ENCODE assay signal across 11 cellular contexts in genomic region chr2:177171418-177171865, GRCh38. TPM values are rescaled to one million over a fixed set of nuclear protein-coding genes. Genes with fewer than 3 reads are reported as not detected.
DNase-seq lines count a peak whose midpoint lies in the region; ATAC-seq, FAIRE-seq and TF ChIP-seq lines count a peak whose summit lies in the region.
"Had no signal": no experiment of that assay in that cellular context is flagged by ENCODE, and none has a peak within 500 bp of the region (broad histone marks: within the 10 kb centered on the region; RNA-seq: fewer than 3 reads in every experiment).

No MANE protein-coding gene starts in this region.

- no peak overlapping the region for H3K4me2 ChIP-seq in osteoblast (ENCODE audit: insufficient read depth, low read length)

- H3K36me3 ChIP-seq in thoracic aorta: no peaks in the 10 kb centered on the region
- no peaks in the 10 kb centered on the region for H3K36me3 ChIP-seq in osteoblast (ENCODE audit: insufficient read depth, low read length)

- no peak overlapping the region for H2AFZ ChIP-seq in osteoblast (ENCODE audit: low read length)

- no peak for ATAC-seq in thoracic aorta (ENCODE audit: insufficient number of reproducible peaks, low FRiP score, low read depth)
- ATAC-seq: activated CD8-positive, alpha-beta T cell treated with anti-CD3 and anti-CD28 coated beads for 36 hours had no signal

- TF ChIP-seq CTCF in thoracic aorta (IDR thresholded peaks at IDR 0.05) (no peak), osteoblast (IDR thresholded peaks at IDR 0.05; ENCODE audit: extremely low read depth, low read depth, low read length) (no peak)

- no peaks in the 10 kb centered on the region for H3K79me2 ChIP-seq in osteoblast (ENCODE audit: insufficient read depth, low read length)

- DNase-seq in DMS 273 (lab: John Stamatoyannopoulos, UW; ENCODE audit: unreplicated experiment): peak; percentile 35
- DNase-seq in DMS 273 treated with DMSO at 0.1 percent for 48 hours (lab: John Stamatoyannopoulos, UW): no peak
- peak; percentile 22 for DNase-seq in UCSD-AML1 (lab: John Stamatoyannopoulos, UW; ENCODE audit: unreplicated experiment)
- DNase-seq in kidney tubule cell (ENCODE audit: low spot score): peak; percentile 68
- no peak for DNase-seq in thoracic aorta (ENCODE audit: low spot score)
- no peak for DNase-seq in GM19239 (ENCODE audit: insufficient read length, low spot score)
- no peak for DNase-seq in activated CD4-positive, CD25-positive, alpha-beta regulatory T cell (lab: John Stamatoyannopoulos, UW)
- no peak for DNase-seq in osteoblast (ENCODE audit: insufficient read length, low spot score, missing footprints)
- DNase-seq: activated CD8-positive, alpha-beta T cell treated with anti-CD3 and anti-CD28 coated beads for 36 hours had no signal

- H3K27ac ChIP-seq in thoracic aorta: peak overlapping the region; percentile 45 to 56
- H3K27ac ChIP-seq in osteoblast (ENCODE audit: low read depth, low read length): no peak overlapping the region
- H3K27ac ChIP-seq: 22Rv1 had no signal

- peaks cover 4 to 50% of the 10 kb centered on the region in 2 donors for H3K4me1 ChIP-seq in thoracic aorta (ENCODE audit: control insufficient read depth in 1 of 2, low read depth in 2 of 2)
- H3K4me1 ChIP-seq in osteoblast (ENCODE audit: insufficient read depth, low read length): peaks cover 13% of the 10 kb centered on the region

- H3K9me3 ChIP-seq in thoracic aorta: no peaks in the 10 kb centered on the region
- no peaks in the 10 kb centered on the region for H3K9me3 ChIP-seq in osteoblast (ENCODE audit: low read depth, low read length)

- H4K20me1 ChIP-seq in osteoblast (ENCODE audit: insufficient read depth, low read length): no peaks in the 10 kb centered on the region

- FAIRE-seq in GM19239 (lab: Jason Lieb, UNC): no peak
- FAIRE-seq: G401.6 had no signal

- H3K27me3 ChIP-seq in thoracic aorta (replicated peaks; ENCODE audit: insufficient read depth) (no peaks in the 10 kb centered on the region), osteoblast (ENCODE audit: insufficient read depth, low read length) (no peaks in the 10 kb centered on the region)

- H3K4me3 ChIP-seq in thoracic aorta (no peak overlapping the region), osteoblast (ENCODE audit: insufficient read depth, low read length) (no peak overlapping the region)

RNA-seq across cellular contexts. Expression of gene HNRNPA3, which starts 41.2 kb away (rescaled TPM):
- 10 to 100 TPM; 60.1 to 98.4 TPM for total RNA-seq in thoracic aorta
- total RNA-seq in osteoblast: 19.7 and 21.4 TPM in 2 replicates

Comparison
In these comparisons a context has a peak if more than half of its experiments do, and no peak if none do; other contexts are left out.
1. DNase-seq: peak in DMS 273 (single experiment), UCSD-AML1 (single experiment) and kidney tubule cell (single experiment); none in DMS 273 treated with DMSO at 0.1 percent for 48 hours (single experiment), thoracic aorta (single experiment), GM19239 (single experiment), activated CD4-positive, CD25-positive, alpha-beta regulatory T cell (0 of 4) and osteoblast (single experiment).